ENCODE assay signal across 1 cellular context in genomic region chr11:115244314-115244713, GRCh38.
TF ChIP-seq lines count a peak whose summit lies in the region.

No MANE protein-coding gene starts in this region.

TF ChIP-seq in GM23338, 12 proteins besides CTCF, POLR2A, EP300 and RAD21:
- TF ChIP-seq ZNF331 (CRISPR knock-in tag; IDR thresholded peaks at IDR 0.05; ENCODE audit: low read depth) = no peak
- TF ChIP-seq CREB1 (CRISPR knock-in tag; IDR thresholded peaks at IDR 0.05; ENCODE audit: low read depth) = no peak
- no peak for TF ChIP-seq NANOG (IDR thresholded peaks at IDR 0.05; ENCODE audit: borderline replicate concordance)
- no peak for TF ChIP-seq EZH2phosphoT487 (IDR thresholded peaks at IDR 0.05; ENCODE audit: unreplicated experiment)
- no peak for TF ChIP-seq POLR2AphosphoS5 (IDR thresholded peaks at IDR 0.05; ENCODE audit: low read depth)
- no peak for TF ChIP-seq STAT1 (IDR thresholded peaks at IDR 0.05; ENCODE audit: unreplicated experiment)
- TF ChIP-seq REST (IDR thresholded peaks at IDR 0.05; ENCODE audit: unreplicated experiment) = no peak
- TF ChIP-seq ETS1 (IDR thresholded peaks at IDR 0.05) = no peak
- TF ChIP-seq JUNB (IDR thresholded peaks at IDR 0.05; ENCODE audit: unreplicated experiment) = no peak
- TF ChIP-seq ZNF114 (CRISPR knock-in tag; IDR thresholded peaks at IDR 0.05) = no peak
- no peak for TF ChIP-seq ZNF462 (CRISPR knock-in tag; IDR thresholded peaks at IDR 0.05)
- TF ChIP-seq EZH2 (IDR thresholded peaks at IDR 0.05; ENCODE audit: low read depth, unreplicated experiment) = no peak
